1 cellular context compared by ENCODE assay signal in genomic region chr3:50350527-50351317, GRCh38.
TF ChIP-seq lines count a peak whose summit lies in the region.

Gene CYB561D2, plus strand, starts transcription at chr3:50350862. Its CDS starts 572 bp downstream, at chr3:50351434.
Gene NPRL2, minus strand, starts transcription at chr3:50350775. Its CDS starts 123 bp downstream, at chr3:50350652.

TF ChIP-seq in HepG2, 621 proteins besides CTCF, POLR2A, EP300 and RAD21 (continued from another document and continues in another):
- TF ChIP-seq CEBPZ (IDR thresholded peaks at IDR 0.05; ENCODE audit: low read length): no peak
- TF ChIP-seq MTF1 (CRISPR knock-in tag; IDR thresholded peaks at IDR 0.05): peak; percentile 92
- peak; percentile 94 for TF ChIP-seq HDAC1 (CRISPR knock-in tag; IDR thresholded peaks at IDR 0.05)
- peak; percentile 95 for TF ChIP-seq ZSCAN31 (CRISPR knock-in tag; IDR thresholded peaks at IDR 0.05; ENCODE audit: low read depth)
- peak; percentile 94 for TF ChIP-seq IRF2 (CRISPR knock-in tag; IDR thresholded peaks at IDR 0.05)
- peak; percentile 87; the same call in 1 of the 2 replicates for TF ChIP-seq MTERF4 (CRISPR knock-in tag; IDR thresholded peaks at IDR 0.05)
- peak; percentile 75; the same call in 1 of the 2 replicates for TF ChIP-seq ZBTB2 (CRISPR knock-in tag; IDR thresholded peaks at IDR 0.05; ENCODE audit: low read depth)
- peak; percentile 90; the same call in 1 of the 2 replicates for TF ChIP-seq ETV6 (CRISPR knock-in tag; conservative IDR thresholded peaks at IDR 0.05)
- TF ChIP-seq AFF4 (CRISPR knock-in tag; IDR thresholded peaks at IDR 0.05): no peak
- peak; percentile 88 for TF ChIP-seq ZBTB7A (CRISPR knock-in tag; IDR thresholded peaks at IDR 0.05)
- peak; percentile 97 for TF ChIP-seq ARHGAP35 (CRISPR knock-in tag; IDR thresholded peaks at IDR 0.05; ENCODE audit: borderline replicate concordance)
- 0 out of 2 replicates have a peak, but pooled peaks have one; percentile 8 for TF ChIP-seq HHEX (CRISPR knock-in tag; IDR thresholded peaks at IDR 0.05)
- TF ChIP-seq ZNF235 (CRISPR knock-in tag; IDR thresholded peaks at IDR 0.05; ENCODE audit: borderline replicate concordance): peak; percentile 90; the same call in 1 of the 2 replicates
- TF ChIP-seq ZNF772 (CRISPR knock-in tag; IDR thresholded peaks at IDR 0.05): peak; percentile 96
- peak; percentile 97 for TF ChIP-seq AHR (CRISPR knock-in tag; IDR thresholded peaks at IDR 0.05)
- TF ChIP-seq TFAP4 (IDR thresholded peaks at IDR 0.05; ENCODE audit: borderline replicate concordance, low read depth): peak; percentile 83
- TF ChIP-seq KLF16 (CRISPR knock-in tag; IDR thresholded peaks at IDR 0.05): peak; percentile 76 to 88
- TF ChIP-seq SOX13 (IDR thresholded peaks at IDR 0.05): 0 out of 2 replicates have a peak, but pooled peaks have one; percentile 11
- TF ChIP-seq SOX13 (CRISPR knock-in tag; conservative IDR thresholded peaks at IDR 0.05 in 1 of 2, IDR thresholded peaks at IDR 0.05 in 1 of 2): peak in 1 of 2 experiments; percentile 9; a peak in 2 of 4 replicates
- peak; percentile 23 for TF ChIP-seq TARDBP (CRISPR knock-in tag; IDR thresholded peaks at IDR 0.05)
- TF ChIP-seq DDIT3 (CRISPR knock-in tag; IDR thresholded peaks at IDR 0.05): 0 out of 2 replicates have a peak, but pooled peaks have one; percentile 26
- TF ChIP-seq ZNF761 (CRISPR knock-in tag; conservative IDR thresholded peaks at IDR 0.05): peak; percentile 95
- no peak for TF ChIP-seq CCDC6 (CRISPR knock-in tag; IDR thresholded peaks at IDR 0.05)
- TF ChIP-seq ZNF609 (CRISPR knock-in tag; IDR thresholded peaks at IDR 0.05; ENCODE audit: borderline replicate concordance): peak; percentile 64; the same call in 1 of the 2 replicates
- TF ChIP-seq ZNF766 (CRISPR knock-in tag; IDR thresholded peaks at IDR 0.05; ENCODE audit: borderline replicate concordance): peak; percentile 97; the same call in 1 of the 2 replicates
- TF ChIP-seq PRDM4 (CRISPR knock-in tag; IDR thresholded peaks at IDR 0.05; ENCODE audit: borderline replicate concordance): no peak
- TF ChIP-seq ZNF672 (CRISPR knock-in tag; IDR thresholded peaks at IDR 0.05): 0 out of 2 replicates have a peak, but pooled peaks have one; percentile 34
- TF ChIP-seq ZGPAT (CRISPR knock-in tag; IDR thresholded peaks at IDR 0.05): peak; percentile 92
- TF ChIP-seq ZNF639 (CRISPR knock-in tag; conservative IDR thresholded peaks at IDR 0.05): peak; percentile 90
- peak; percentile 78; the same call in 1 of the 2 replicates for TF ChIP-seq ZNF562 (CRISPR knock-in tag; IDR thresholded peaks at IDR 0.05; ENCODE audit: borderline replicate concordance)
- TF ChIP-seq ZNF614 (CRISPR knock-in tag; IDR thresholded peaks at IDR 0.05; ENCODE audit: borderline replicate concordance): peak; percentile 84
